In genomic region chr1:240136402-240136801, GRCh38 we compare ENCODE assay signal across 13 cellular contexts. TPM values are rescaled to one million over a fixed set of nuclear protein-coding genes. Genes with fewer than 3 reads are reported as not detected.
"Had no signal": no experiment of that assay in that cellular context is flagged by ENCODE, and none has a peak within 500 bp of the region (broad histone marks: within the 10 kb centered on the region; RNA-seq: fewer than 3 reads in every experiment).

No MANE protein-coding gene starts in this region.

- H3K4me3 Mint-ChIP-seq: activated CD4-positive, alpha-beta memory T cell treated with anti-CD3 and anti-CD28 coated beads for 36 hours; activated naive CD8-positive, alpha-beta T cell; neural crest cell; stimulated activated naive CD8-positive, alpha-beta T cell treated with anti-CD3 and anti-CD28 coated beads, Interleukin-15, Interleukin-2, amounts not matched to agents 100 ng/mL and 50 ng/mL, for 24 hours had no signal

- H3K9me3 Mint-ChIP-seq: activated CD4-positive, alpha-beta memory T cell treated with anti-CD3 and anti-CD28 coated beads for 36 hours; neural crest cell; stimulated activated naive CD8-positive, alpha-beta T cell treated with anti-CD3 and anti-CD28 coated beads, Interleukin-15, Interleukin-2, amounts not matched to agents 100 ng/mL and 50 ng/mL, for 24 hours had no signal

- H3K27me3 Mint-ChIP-seq: activated CD4-positive, alpha-beta memory T cell treated with anti-CD3 and anti-CD28 coated beads for 36 hours; stimulated activated naive CD8-positive, alpha-beta T cell treated with anti-CD3 and anti-CD28 coated beads, Interleukin-15, Interleukin-2, amounts not matched to agents 100 ng/mL and 50 ng/mL, for 24 hours had no signal

- DNase-seq: activated CD4-positive, alpha-beta memory T cell treated with anti-CD3 and anti-CD28 coated beads for 36 hours; activated CD4-positive, alpha-beta T cell treated with anti-CD3 and anti-CD28 coated beads for 1 hour; activated gamma-delta T cell; activated T-cell treated with anti-CD3 and anti-CD28 coated beads, Interleukin-2, amount 50 U/mL, for 48 hours; aorta; colonic mucosa; pancreas; stimulated activated CD4-positive, alpha-beta T cell treated with anti-CD3 and anti-CD28 coated beads, Interleukin-4, amount 100 ng/mL, for 24 hours; T-helper 9 cell had no signal

- ATAC-seq: pancreas had no signal

- H3K27ac ChIP-seq: colonic mucosa, pancreas, thoracic aorta had no signal

- H3K27me3 ChIP-seq: colonic mucosa, pancreas had no signal

- H3K9me3 ChIP-seq: colonic mucosa, pancreas, thoracic aorta had no signal

- H3K4me1 Mint-ChIP-seq: neural crest cell had no signal

- H3K4me1 ChIP-seq: colonic mucosa, pancreas had no signal

- H3K4me3 ChIP-seq: colonic mucosa, pancreas, thoracic aorta had no signal

- H3K36me3 Mint-ChIP-seq: activated CD4-positive, alpha-beta memory T cell treated with anti-CD3 and anti-CD28 coated beads for 36 hours; activated naive CD8-positive, alpha-beta T cell had no signal

- H3K27ac Mint-ChIP-seq: activated CD4-positive, alpha-beta memory T cell treated with anti-CD3 and anti-CD28 coated beads for 36 hours; activated naive CD8-positive, alpha-beta T cell; stimulated activated naive CD8-positive, alpha-beta T cell treated with anti-CD3 and anti-CD28 coated beads, Interleukin-15, Interleukin-2, amounts not matched to agents 100 ng/mL and 50 ng/mL, for 24 hours had no signal

- H3K36me3 ChIP-seq: colonic mucosa, pancreas, thoracic aorta had no signal

RNA-seq across cellular contexts. Expression of gene FMN2, which starts 44.7 kb away (rescaled TPM):
- total RNA-seq: activated CD4-positive, alpha-beta memory T cell treated with anti-CD3 and anti-CD28 coated beads for 36 hours had no signal
